In the genomic region with DNA sequence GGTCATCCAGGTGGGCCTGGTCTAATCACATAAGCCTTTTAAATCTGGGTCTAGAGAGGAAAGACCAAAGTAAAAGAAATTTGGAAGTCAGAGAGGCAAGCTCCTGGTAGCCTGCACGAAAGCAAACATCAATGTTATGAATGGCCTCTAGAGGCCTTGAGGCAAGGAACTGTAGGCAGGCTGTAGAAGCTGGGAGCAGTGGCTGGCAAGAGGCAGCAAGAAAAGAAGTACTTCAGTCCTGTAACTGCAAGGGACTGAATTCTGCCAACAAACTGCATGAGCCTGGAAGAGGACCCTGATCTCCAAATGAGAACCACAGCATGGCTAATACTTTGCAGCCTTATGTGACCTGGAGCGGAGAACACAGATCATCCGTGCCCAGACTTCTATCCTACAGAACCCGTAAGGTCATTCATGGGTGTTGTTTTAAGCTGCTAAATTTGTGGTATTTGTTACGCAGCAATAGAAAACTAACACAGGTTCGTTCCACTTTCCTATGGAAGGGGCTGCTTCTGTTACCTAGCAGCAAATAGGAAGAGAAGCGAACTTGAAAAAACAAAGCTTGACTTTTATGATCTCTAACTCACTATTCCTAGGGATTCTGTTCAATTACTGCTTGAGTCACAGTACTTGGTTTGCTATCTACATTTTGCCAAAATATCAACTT, we compare ENCODE assay signal across 8 cellular contexts. TPM values are rescaled to one million over a fixed set of nuclear protein-coding genes. Genes with fewer than 3 reads are reported as not detected.
DNase-seq lines count a peak whose midpoint lies in the region; ATAC-seq and TF ChIP-seq lines count a peak whose summit lies in the region.

No MANE protein-coding gene starts in this region.

- no peak for DNase-seq in activated naive CD4-positive, alpha-beta T cell treated with anti-CD3 and anti-CD28 coated beads for 36 hours
- no peak for DNase-seq in activated naive CD4-positive, alpha-beta T cell treated with anti-CD3 and anti-CD28 coated beads, Interleukin-2, amount 50 U/mL, for 16 hours
- DNase-seq in activated CD8-positive, alpha-beta T cell treated with anti-CD3 and anti-CD28 coated beads, Interleukin-2, amount 10 ng/mL, durations not matched to agents 7 days and 5 days: no peak
- DNase-seq in islet precursor cell (peak; percentile 61), thyroid gland (no peak), UCSD-AML1 (lab: John Stamatoyannopoulos, UW; ENCODE audit: unreplicated experiment) (no peak), GM20000 (ENCODE audit: low spot score) (no peak), NCI-H2196 treated with DMSO at 0.1 percent for 48 hours (lab: John Stamatoyannopoulos, UW; ENCODE audit: unreplicated experiment) (no peak)

- H3K36me3 Mint-ChIP-seq in activated naive CD4-positive, alpha-beta T cell treated with anti-CD3 and anti-CD28 coated beads for 36 hours (ENCODE audit: low read depth): peaks cover 19% of the 10 kb centered on the region
- H3K36me3 Mint-ChIP-seq in activated CD8-positive, alpha-beta T cell treated with anti-CD3 and anti-CD28 coated beads, Interleukin-2, amount 10 ng/mL, durations not matched to agents 7 days and 5 days (ENCODE audit: low read depth): peaks cover 38% of the 10 kb centered on the region

- CTCF ChIA-PET in activated naive CD4-positive, alpha-beta T cell treated with anti-CD3 and anti-CD28 coated beads for 36 hours (lab: Charles Lee): no interaction called here
- CTCF ChIA-PET in activated CD8-positive, alpha-beta T cell treated with anti-CD3 and anti-CD28 coated beads, Interleukin-2, amount 10 ng/mL, durations not matched to agents 7 days and 5 days (lab: Charles Lee): interaction anchor here (1.1 to 2.6 kb wide), 6 partner anchors 8 to 114 kb away, joined by 3 to 23 read pairs (median 5); no protein-coding TSS in a partner anchor

- H3K4me1 Mint-ChIP-seq in activated naive CD4-positive, alpha-beta T cell treated with anti-CD3 and anti-CD28 coated beads for 36 hours (ENCODE audit: low read depth): peaks cover 54% of the 10 kb centered on the region
- peaks cover 57% of the 10 kb centered on the region for H3K4me1 Mint-ChIP-seq in activated CD8-positive, alpha-beta T cell treated with anti-CD3 and anti-CD28 coated beads, Interleukin-2, amount 10 ng/mL, durations not matched to agents 7 days and 5 days (ENCODE audit: low read depth)

- H3K9me3 Mint-ChIP-seq in activated naive CD4-positive, alpha-beta T cell treated with anti-CD3 and anti-CD28 coated beads for 36 hours: no peaks in the 10 kb centered on the region
- no peaks in the 10 kb centered on the region for H3K9me3 Mint-ChIP-seq in activated CD8-positive, alpha-beta T cell treated with anti-CD3 and anti-CD28 coated beads, Interleukin-2, amount 10 ng/mL, durations not matched to agents 7 days and 5 days (ENCODE audit: insufficient read depth)

- no peaks in the 10 kb centered on the region for H3K27me3 Mint-ChIP-seq in activated naive CD4-positive, alpha-beta T cell treated with anti-CD3 and anti-CD28 coated beads for 36 hours (ENCODE audit: low read depth)
- no peaks in the 10 kb centered on the region for H3K27me3 Mint-ChIP-seq in activated CD8-positive, alpha-beta T cell treated with anti-CD3 and anti-CD28 coated beads, Interleukin-2, amount 10 ng/mL, durations not matched to agents 7 days and 5 days (ENCODE audit: low read depth)

- WGBS in thyroid gland, 2 donors: 71 to 73% methylated on average over 7 of the region's 7 CpGs

- H3K27ac Mint-ChIP-seq in activated naive CD4-positive, alpha-beta T cell treated with anti-CD3 and anti-CD28 coated beads for 36 hours: peak overlapping the region; percentile 90
- peak overlapping the region; percentile 86 for H3K27ac Mint-ChIP-seq in activated CD8-positive, alpha-beta T cell treated with anti-CD3 and anti-CD28 coated beads, Interleukin-2, amount 10 ng/mL, durations not matched to agents 7 days and 5 days

- intact Hi-C loops in activated naive CD4-positive, alpha-beta T cell treated with anti-CD3 and anti-CD28 coated beads for 36 hours (cut with micrococcal nuclease): loop anchor here (10.0 kb wide), 6 partner anchors 309 to 839 kb away; a partner anchor contains a TSS
- intact Hi-C loops in thyroid gland (cut with DNase I): loop anchor here (10.0 kb wide), 1 partner anchor 251 kb away; a partner anchor contains a TSS

- peaks cover 16 to 20% of the 10 kb centered on the region in 2 donors for H3K4me1 ChIP-seq in thyroid gland

- TF ChIP-seq CTCF in thyroid gland (IDR thresholded peaks at IDR 0.05): no peak
- TF ChIP-seq CTCF in GM20000 (IDR thresholded peaks at IDR 0.05; ENCODE audit: extremely low read depth, missing control alignments): no peak

- H3K27ac ChIP-seq in thyroid gland: peak overlapping the region in 2 of 3 donors; percentile 97 to 99

- no peak for ATAC-seq in activated CD8-positive, alpha-beta T cell treated with anti-CD3 and anti-CD28 coated beads, Interleukin-2, amount 10 ng/mL, durations not matched to agents 7 days and 5 days

- POLR2A ChIA-PET in activated CD8-positive, alpha-beta T cell treated with anti-CD3 and anti-CD28 coated beads, Interleukin-2, amount 10 ng/mL, durations not matched to agents 7 days and 5 days (lab: Charles Lee): interaction anchor here (1.4 to 2.7 kb wide), 3 partner anchors 8 to 27 kb away, joined by 3 to 29 read pairs (median 7); no protein-coding TSS in a partner anchor

- H3K4me3 ChIP-seq in thyroid gland (replicated peaks in 1 of 3): peak overlapping the region in 1 of 3 donors; percentile 86

- H3K27me3 ChIP-seq in thyroid gland: no peaks in the 10 kb centered on the region

- H3K4me3 Mint-ChIP-seq in activated naive CD4-positive, alpha-beta T cell treated with anti-CD3 and anti-CD28 coated beads for 36 hours: peak overlapping the region; percentile 89
- H3K4me3 Mint-ChIP-seq in activated CD8-positive, alpha-beta T cell treated with anti-CD3 and anti-CD28 coated beads, Interleukin-2, amount 10 ng/mL, durations not matched to agents 7 days and 5 days: peak overlapping the region; percentile 88

- TF ChIP-seq POLR2A in thyroid gland (IDR thresholded peaks at IDR 0.05): no peak

- H3K36me3 ChIP-seq in thyroid gland: no peaks in the 10 kb centered on the region

- no peaks in the 10 kb centered on the region for H3K9me3 ChIP-seq in thyroid gland

RNA-seq across cellular contexts. Expression of a gene that starts 1.2 kb away (rescaled TPM):
- total RNA-seq in activated naive CD4-positive, alpha-beta T cell treated with anti-CD3 and anti-CD28 coated beads for 36 hours: 100 to 1,000 TPM; 164 to 168 TPM
- total RNA-seq in activated CD8-positive, alpha-beta T cell treated with anti-CD3 and anti-CD28 coated beads, Interleukin-2, amount 10 ng/mL, durations not matched to agents 7 days and 5 days: 100 to 1,000 TPM; 126 to 132 TPM
- total RNA-seq in thyroid gland: 10 to 100 TPM; 54.0 to 88.2 (median 67.1) TPM

RNA-seq across cellular contexts. Expression of a gene that starts 5.2 kb away (rescaled TPM):
- total RNA-seq in activated naive CD4-positive, alpha-beta T cell treated with anti-CD3 and anti-CD28 coated beads for 36 hours: 10 to 100 TPM; 63.0 to 65.0 TPM
- total RNA-seq in activated CD8-positive, alpha-beta T cell treated with anti-CD3 and anti-CD28 coated beads, Interleukin-2, amount 10 ng/mL, durations not matched to agents 7 days and 5 days: 10 to 100 TPM; 55.7 to 58.4 TPM
- total RNA-seq in thyroid gland: 10 to 100 TPM; 18.3 to 46.9 (median 26.3) TPM
